In genomic region chr7:16655394-16655793, GRCh38 we compare ENCODE assay signal across 17 cellular contexts. TPM values are rescaled to one million over a fixed set of nuclear protein-coding genes. Genes with fewer than 3 reads are reported as not detected.
DNase-seq lines count a peak whose midpoint lies in the region; ATAC-seq and TF ChIP-seq lines count a peak whose summit lies in the region.
"Had no signal": no experiment of that assay in that cellular context is flagged by ENCODE, and none has a peak within 500 bp of the region (broad histone marks: within the 10 kb centered on the region; RNA-seq: fewer than 3 reads in every experiment).

No MANE protein-coding gene starts in this region.

- H3K23ac ChIP-seq in trophoblast cell (ENCODE audit: low read length) = no peak overlapping the region

- H3K4ac ChIP-seq in trophoblast cell (ENCODE audit: low read depth, low read length) = peak overlapping the region; percentile 95

- H3K9me2 ChIP-seq in Loucy (replicated peaks; ENCODE audit: low read depth, low read length) = no peaks in the 10 kb centered on the region

- H3K27me3 ChIP-seq in Loucy (ENCODE audit: insufficient read depth, low read length, poor library complexity, severe bottlenecking) (no peaks in the 10 kb centered on the region), trophoblast cell (ENCODE audit: insufficient read depth, low read length) (no peaks in the 10 kb centered on the region)

- no peak overlapping the region for H3K27ac Mint-ChIP-seq in activated naive CD8-positive, alpha-beta T cell
- H3K27ac Mint-ChIP-seq in activated naive CD8-positive, alpha-beta T cell treated with anti-CD3 and anti-CD28 coated beads, Interleukin-2, amount 50 U/mL, for 24 hours = no peak overlapping the region
- peak overlapping the region; percentile 17 for H3K27ac Mint-ChIP-seq in endothelial cell (ENCODE audit: unreplicated experiment)
- H3K27ac Mint-ChIP-seq: CD4-positive, alpha-beta memory T cell; H9 had no signal

- peaks cover 75% of the 10 kb centered on the region for H4K20me1 ChIP-seq in Loucy (ENCODE audit: insufficient read depth, low read length, poor library complexity, severe bottlenecking)

- no peaks in the 10 kb centered on the region for H3F3A ChIP-seq in Loucy (ENCODE audit: low read depth)

- H3K27me3 Mint-ChIP-seq in activated naive CD8-positive, alpha-beta T cell = no peaks in the 10 kb centered on the region
- no peaks in the 10 kb centered on the region for H3K27me3 Mint-ChIP-seq in activated naive CD8-positive, alpha-beta T cell treated with anti-CD3 and anti-CD28 coated beads, Interleukin-2, amount 50 U/mL, for 24 hours
- no peaks in the 10 kb centered on the region for H3K27me3 Mint-ChIP-seq in endothelial cell (ENCODE audit: unreplicated experiment)
- H3K27me3 Mint-ChIP-seq: CD4-positive, alpha-beta memory T cell had no signal

- H2BK5ac ChIP-seq in trophoblast cell (ENCODE audit: low read depth, low read length, poor library complexity) = no peak overlapping the region

- DNase-seq in activated naive CD8-positive, alpha-beta T cell treated with anti-CD3 and anti-CD28 coated beads, Interleukin-2, amount 50 U/mL, for 24 hours = no peak
- DNase-seq in endothelial cell (ENCODE audit: low spot score) = no peak
- no peak for DNase-seq in trophoblast cell
- no peak for DNase-seq in NAMALWA (ENCODE audit: low spot score)
- no peak for DNase-seq in NCI-H1105 treated with DMSO at 0.1 percent for 48 hours (lab: John Stamatoyannopoulos, UW)
- DNase-seq: AML-193; Calu3; CD4-positive, alpha-beta memory T cell; DMS79 treated with DMSO at 0.1 percent for 48 hours; H9 had no signal

- no peaks in the 10 kb centered on the region for H3K36me3 ChIP-seq in Loucy (ENCODE audit: insufficient read depth, low read length)
- H3K36me3 ChIP-seq in trophoblast cell (ENCODE audit: control insufficient read depth in 1 of 2, insufficient read depth in 2 of 2, low read length in 2 of 2) = peaks cover 0 to 2% of the 10 kb centered on the region in 2 experiments

- no peak overlapping the region for H2BK12ac ChIP-seq in trophoblast cell (ENCODE audit: low read length)

- TF ChIP-seq CTCF in Loucy (conservative IDR thresholded peaks at IDR 0.05; ENCODE audit: low read length) (no peak), endothelial cell (IDR thresholded peaks at IDR 0.05; ENCODE audit: unreplicated experiment) (no peak)

- H3K9me3 ChIP-seq in Loucy (ENCODE audit: insufficient read depth, low read depth, low read length) (no peaks in the 10 kb centered on the region), trophoblast cell (ENCODE audit: insufficient read depth, low read depth, low read length) (no peaks in the 10 kb centered on the region)
- H3K9me3 ChIP-seq: A549 had no signal

- no peak overlapping the region for H3K4me3 ChIP-seq in Loucy (ENCODE audit: low read length, poor library complexity, severe bottlenecking)
- no peak overlapping the region for H3K4me3 ChIP-seq in trophoblast cell (ENCODE audit: low read depth, low read length)
- H3K4me3 ChIP-seq: A549, GM12878 had no signal

- H2BK120ac ChIP-seq in trophoblast cell (ENCODE audit: insufficient read depth, low read length, poor library complexity) = no peak overlapping the region

- H3K4me1 ChIP-seq in Loucy (ENCODE audit: insufficient read depth, low read length, poor library complexity, severe bottlenecking) (peaks cover 57% of the 10 kb centered on the region), trophoblast cell (ENCODE audit: control insufficient read depth in 1 of 2, insufficient read depth in 2 of 2, low read length in 2 of 2) (peaks cover 0 to 4% of the 10 kb centered on the region in 2 experiments)

- no peak overlapping the region for H4K91ac ChIP-seq in trophoblast cell (ENCODE audit: low read depth, low read length)

- no peak overlapping the region for H3K14ac ChIP-seq in trophoblast cell (ENCODE audit: low read length)

- H3K4me3 Mint-ChIP-seq in activated naive CD8-positive, alpha-beta T cell = peak overlapping the region; percentile 17
- no peak overlapping the region for H3K4me3 Mint-ChIP-seq in activated naive CD8-positive, alpha-beta T cell treated with anti-CD3 and anti-CD28 coated beads, Interleukin-2, amount 50 U/mL, for 24 hours
- no peak overlapping the region for H3K4me3 Mint-ChIP-seq in endothelial cell (ENCODE audit: unreplicated experiment)
- H3K4me3 Mint-ChIP-seq: H9 had no signal

- no peak overlapping the region for H4K12ac ChIP-seq in trophoblast cell (ENCODE audit: low read depth, low read length)

- peaks cover 10% of the 10 kb centered on the region for H3K36me3 Mint-ChIP-seq in activated naive CD8-positive, alpha-beta T cell
- peaks cover 43% of the 10 kb centered on the region for H3K36me3 Mint-ChIP-seq in activated naive CD8-positive, alpha-beta T cell treated with anti-CD3 and anti-CD28 coated beads, Interleukin-2, amount 50 U/mL, for 24 hours (ENCODE audit: low read depth)
- H3K36me3 Mint-ChIP-seq in endothelial cell (ENCODE audit: low read depth, unreplicated experiment) = peaks cover 4% of the 10 kb centered on the region

- H2AFZ ChIP-seq in Loucy (ENCODE audit: low read length) (no peak overlapping the region), trophoblast cell (ENCODE audit: insufficient read depth, low read length, poor library complexity) (no peak overlapping the region)

- no peaks in the 10 kb centered on the region for H3K9me3 Mint-ChIP-seq in activated naive CD8-positive, alpha-beta T cell (ENCODE audit: low read depth)
- H3K9me3 Mint-ChIP-seq in activated naive CD8-positive, alpha-beta T cell treated with anti-CD3 and anti-CD28 coated beads, Interleukin-2, amount 50 U/mL, for 24 hours = no peaks in the 10 kb centered on the region
- H3K9me3 Mint-ChIP-seq in endothelial cell (ENCODE audit: unreplicated experiment) = no peaks in the 10 kb centered on the region
- H3K9me3 Mint-ChIP-seq: CD4-positive, alpha-beta memory T cell; H9 had no signal

- H3K9ac ChIP-seq in Loucy (ENCODE audit: low read depth, low read length, poor library complexity, severe bottlenecking) = no peak overlapping the region
- no peak overlapping the region for H3K9ac ChIP-seq in trophoblast cell (ENCODE audit: low read length)

- peaks cover 9% of the 10 kb centered on the region for H3K79me1 ChIP-seq in trophoblast cell (ENCODE audit: low read length)

- ATAC-seq in activated naive CD8-positive, alpha-beta T cell treated with anti-CD3 and anti-CD28 coated beads, Interleukin-2, amount 50 U/mL, for 24 hours = no peak
- no peak for ATAC-seq in HG03378 (IDR thresholded peaks at IDR 0.05; ENCODE audit: unreplicated experiment)
- ATAC-seq: A549, GM12878 had no signal

- no peak overlapping the region for H3K18ac ChIP-seq in trophoblast cell (ENCODE audit: low read length)

- no peak overlapping the region for H2AK5ac ChIP-seq in trophoblast cell (ENCODE audit: low read length)

- no peak overlapping the region for H4K8ac ChIP-seq in trophoblast cell (ENCODE audit: low read depth, low read length)

- H3K79me2 ChIP-seq in Loucy (ENCODE audit: insufficient read depth, low read length) (peaks cover 87% of the 10 kb centered on the region), trophoblast cell (ENCODE audit: control insufficient read depth, insufficient read depth, low read length, poor library complexity) (peaks cover 9% of the 10 kb centered on the region)

- peaks cover 60% of the 10 kb centered on the region for H3K4me1 Mint-ChIP-seq in activated naive CD8-positive, alpha-beta T cell (ENCODE audit: low read depth)
- peaks cover 59% of the 10 kb centered on the region for H3K4me1 Mint-ChIP-seq in activated naive CD8-positive, alpha-beta T cell treated with anti-CD3 and anti-CD28 coated beads, Interleukin-2, amount 50 U/mL, for 24 hours
- H3K4me1 Mint-ChIP-seq in endothelial cell (ENCODE audit: unreplicated experiment) = peaks cover 56% of the 10 kb centered on the region

- H3K4me2 ChIP-seq in Loucy (ENCODE audit: low read depth, low read length, poor library complexity, severe bottlenecking) (peak overlapping the region; percentile 15), trophoblast cell (ENCODE audit: low read length) (no peak overlapping the region)

- H3K27ac ChIP-seq in trophoblast cell (ENCODE audit: low read depth, low read length) = peak overlapping the region; percentile 41
- H3K27ac ChIP-seq: 22Rv1, A549, C4-2B had no signal

RNA-seq across cellular contexts. Expression of gene BZW2, which starts 9.4 kb away (rescaled TPM):
- 141 TPM for total RNA-seq in endothelial cell (ENCODE audit: unreplicated experiment)
- polyA plus RNA-seq in trophoblast cell (2013) = 239 and 252 TPM in 2 replicates

RNA-seq across cellular contexts. Expression of gene ANKMY2, which starts 9.8 kb away (rescaled TPM):
- 20.5 TPM for total RNA-seq in endothelial cell (ENCODE audit: unreplicated experiment)
- polyA plus RNA-seq in trophoblast cell (2013) = 17.7 and 18.1 TPM in 2 replicates
